In genomic region chr15:96321422-96322391, GRCh38 we compare ENCODE assay signal across 10 cellular contexts. TPM values are rescaled to one million over a fixed set of nuclear protein-coding genes. Genes with fewer than 3 reads are reported as not detected.
DNase-seq lines count a peak whose midpoint lies in the region; ATAC-seq, FAIRE-seq and TF ChIP-seq lines count a peak whose summit lies in the region.
"Had no signal": no experiment of that assay in that cellular context is flagged by ENCODE, and none has a peak within 500 bp of the region (broad histone marks: within the 10 kb centered on the region; RNA-seq: fewer than 3 reads in every experiment).

No MANE protein-coding gene starts in this region.

- H3K4me2 ChIP-seq in parathyroid adenoma (ENCODE audit: low read length): peak overlapping the region; percentile 22

- peaks cover 100% of the 10 kb centered on the region for H3K27me3 Mint-ChIP-seq in WTC11 (ENCODE audit: low read depth)

- POLR2A ChIA-PET in BJ (lab: Charles Lee): no interaction called here
- POLR2A ChIA-PET in WTC11 (lab: Charles Lee): interaction anchor here (0.6 to 1.1 kb wide), 3 partner anchors 27 to 415 kb away, joined by 3 to 6 read pairs (median 4); no protein-coding TSS in a partner anchor

- CTCF ChIA-PET in BJ (lab: Yijun Ruan, JAX) (interaction anchor here (0.6 to 1.6 kb wide), 3 partner anchors 7 to 273 kb away, joined by 3 to 4 read pairs (median 3); no protein-coding TSS in a partner anchor), WTC11 (lab: Charles Lee) (interaction anchor here (2.9 kb wide), 1 partner anchor 20 kb away, joined by 13 read pairs; no protein-coding TSS in a partner anchor)

- no peaks in the 10 kb centered on the region for H3K27me3 ChIP-seq in BJ (ENCODE audit: control insufficient read depth, insufficient read depth, low read length)
- peaks cover 7 to 88% (median 69%) of the 10 kb centered on the region in 9 donors for H3K27me3 ChIP-seq in heart left ventricle
- no peaks in the 10 kb centered on the region for H3K27me3 ChIP-seq in parathyroid adenoma (ENCODE audit: control insufficient read depth, insufficient read depth, low read length)
- H3K27me3 ChIP-seq in effector memory CD4-positive, alpha-beta T cell (replicated peaks; ENCODE audit: control insufficient read depth, insufficient read depth, low read length, poor library complexity, severe bottlenecking): peaks cover 29% of the 10 kb centered on the region

- H3K4me1 Mint-ChIP-seq in WTC11: peaks cover 57% of the 10 kb centered on the region

- WGBS in heart left ventricle, 4 donors: 1 to 2% (median 2%) methylated on average over 52 to 67 of the region's 67 CpGs

- no peak overlapping the region for H3K9ac ChIP-seq in parathyroid adenoma

- no peak for TF ChIP-seq POLR2A in heart left ventricle (IDR thresholded peaks at IDR 0.05)
- TF ChIP-seq POLR2A in H54 (IDR thresholded peaks at IDR 0.05; ENCODE audit: low read depth, low read length): no peak

- intact Hi-C loops in heart left ventricle (cut with DNase I): loop anchor here in 5 of 10 donors (2.0 to 10.0 kb wide), 9 partner anchors 157 to 1297 kb away; no protein-coding TSS in a partner anchor

- H3K9me3 ChIP-seq in heart left ventricle: no peaks in the 10 kb centered on the region
- no peaks in the 10 kb centered on the region for H3K9me3 ChIP-seq in parathyroid adenoma (ENCODE audit: control insufficient read depth, low read length)
- H3K9me3 ChIP-seq in effector memory CD4-positive, alpha-beta T cell (ENCODE audit: control insufficient read depth, low read length): no peaks in the 10 kb centered on the region

- H3K27ac ChIP-seq in heart left ventricle (peak overlapping the region; percentile 66 to 90 (median 82)), parathyroid adenoma (peak overlapping the region; percentile 53)
- no peak overlapping the region for H3K27ac ChIP-seq in effector memory CD4-positive, alpha-beta T cell (ENCODE audit: insufficient read depth, low read length, poor library complexity, severe bottlenecking)

- no peak overlapping the region for H3K27ac Mint-ChIP-seq in WTC11

- DNase-seq in BJ (ENCODE audit: low read depth): no peak
- DNase-seq in WTC11 (ENCODE audit: low spot score): peak; percentile 39
- peak in 4 of 5 donors; percentile 33 to 73 (median 37) for DNase-seq in heart left ventricle
- no peak for DNase-seq in effector memory CD4-positive, alpha-beta T cell
- no peak for DNase-seq in H54 (ENCODE audit: insufficient read length, low spot score)
- DNase-seq in RPMI8226: no peak
- DNase-seq: activated CD4-positive, alpha-beta T cell treated with anti-CD3 and anti-CD28 coated beads for 48 hours; NCI-H1092 treated with DMSO at 0.1 percent for 48 hours had no signal

- H3K36me3 Mint-ChIP-seq in WTC11: no peaks in the 10 kb centered on the region

- no peaks in the 10 kb centered on the region for H3K9me3 Mint-ChIP-seq in WTC11

- ATAC-seq in WTC11 (peak; percentile 9), heart left ventricle (peak in 3 of 4 donors; percentile 27 to 54 (median 41)), HG03432 (IDR thresholded peaks at IDR 0.05; ENCODE audit: unreplicated experiment) (no peak)

- peaks cover 6% of the 10 kb centered on the region for H3K79me2 ChIP-seq in parathyroid adenoma

- H3K4me1 ChIP-seq in heart left ventricle (peaks cover 0 to 22% (median 5%) of the 10 kb centered on the region in 12 donors), parathyroid adenoma (no peaks in the 10 kb centered on the region)
- H3K4me1 ChIP-seq in effector memory CD4-positive, alpha-beta T cell (ENCODE audit: control insufficient read depth, insufficient read depth, low read length, poor library complexity, severe bottlenecking): no peaks in the 10 kb centered on the region

- peak overlapping the region; percentile 24 for H3K4me3 ChIP-seq in BJ (ENCODE audit: low read depth, low read length)
- peak overlapping the region; percentile 18 to 91 (median 53) for H3K4me3 ChIP-seq in heart left ventricle
- peak overlapping the region; percentile 2 for H3K4me3 ChIP-seq in parathyroid adenoma (ENCODE audit: low read depth, low read length)
- no peak overlapping the region for H3K4me3 ChIP-seq in effector memory CD4-positive, alpha-beta T cell (ENCODE audit: insufficient read depth, low read depth, low read length, poor library complexity, severe bottlenecking)

- no peak for FAIRE-seq in H54 (lab: Jason Lieb, UNC)

- peak overlapping the region; percentile 69 for H3K4me3 Mint-ChIP-seq in WTC11

- H3K36me3 ChIP-seq in BJ (ENCODE audit: control insufficient read depth, insufficient read depth, low read length): no peaks in the 10 kb centered on the region; the same call in 1 of the 2 replicates
- H3K36me3 ChIP-seq in heart left ventricle: no peaks in the 10 kb centered on the region
- no peaks in the 10 kb centered on the region for H3K36me3 ChIP-seq in parathyroid adenoma (ENCODE audit: control insufficient read depth, insufficient read depth, low read length)
- H3K36me3 ChIP-seq in effector memory CD4-positive, alpha-beta T cell (ENCODE audit: control insufficient read depth, insufficient read depth, low read length): no peaks in the 10 kb centered on the region

- TF ChIP-seq CTCF in BJ (IDR thresholded peaks at IDR 0.05; ENCODE audit: insufficient read depth, low read depth, low read length) (0 out of 2 replicates have a peak, but pooled peaks have one; percentile 22), WTC11 (IDR thresholded peaks at IDR 0.05) (no peak), heart left ventricle (IDR thresholded peaks at IDR 0.05) (peak in 4 of 12 donors; percentile 5 to 24 (median 14)), parathyroid adenoma (IDR thresholded peaks at IDR 0.05) (no peak)

- peak overlapping the region; percentile 65 for H2AFZ ChIP-seq in parathyroid adenoma

TF ChIP-seq in WTC11, 78 proteins besides CTCF, POLR2A, EP300 and RAD21:
- TF ChIP-seq, protein P1, sequence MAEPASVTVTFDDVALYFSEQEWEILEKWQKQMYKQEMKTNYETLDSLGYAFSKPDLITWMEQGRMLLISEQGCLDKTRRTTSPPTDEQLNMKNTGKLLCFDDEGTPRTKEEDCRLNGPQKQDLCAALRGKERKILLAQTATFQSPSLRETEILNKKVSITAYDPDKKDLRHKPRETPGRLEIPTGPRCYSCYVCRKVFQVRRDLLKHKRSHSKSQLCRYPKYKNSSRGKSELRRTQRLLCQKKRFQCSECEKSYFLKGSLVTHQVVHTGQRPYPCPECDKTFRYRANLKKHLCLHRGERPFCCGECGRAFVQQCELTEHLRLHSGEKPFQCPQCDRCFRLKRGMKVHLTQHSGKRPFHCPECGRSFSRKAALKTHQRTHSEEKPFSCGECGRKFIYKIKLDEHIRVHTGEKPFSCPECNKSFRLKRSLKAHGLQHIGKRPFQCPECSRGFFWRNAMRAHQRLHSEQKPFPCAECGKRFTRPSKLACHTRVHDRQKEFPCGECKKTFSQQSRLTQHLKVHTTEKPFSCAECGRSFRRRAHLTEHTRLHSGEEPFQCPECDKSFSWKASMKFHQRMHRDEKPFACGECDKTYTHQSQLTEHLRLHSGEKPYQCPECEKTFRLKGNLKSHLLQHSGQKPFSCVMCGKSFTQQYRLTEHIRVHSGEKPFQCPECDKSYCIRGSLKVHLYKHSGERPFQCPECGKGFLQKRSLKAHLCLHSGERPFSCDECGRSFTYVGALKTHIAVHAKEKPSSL (CRISPR knock-in tag; conservative IDR thresholded peaks at IDR 0.05): no peak

RNA-seq across cellular contexts. Expression of gene NR2F2, which starts 8.8 kb away (rescaled TPM):
- polyA plus RNA-seq in BJ (2011; rRNA removed) (47.0 and 50.0 TPM in 2 replicates), heart left ventricle (10 to 100 TPM; 11.8 to 16.1 TPM)
- polyA minus RNA-seq in BJ (2011; rRNA and poly(A)+ RNA removed): 54.5 and 63.5 TPM in 2 replicates
- total RNA-seq in WTC11 (2021) (0.27 to 0.57 TPM (median 0.55 TPM) in 3 replicates), heart left ventricle (10 to 100 TPM; 11.9 to 22.4 (median 16.5) TPM)

Comparison
In these comparisons a context has a peak if more than half of its experiments do, and no peak if none do; other contexts are left out.
1. DNase-seq: peak in WTC11 (single experiment) and heart left ventricle (4 of 5); none in BJ (single experiment), effector memory CD4-positive, alpha-beta T cell (0 of 3), H54 (single experiment) and RPMI8226 (single experiment).